10 cellular contexts compared by ENCODE assay signal in genomic region chr20:3716195-3716834, GRCh38. TPM values are rescaled to one million over a fixed set of nuclear protein-coding genes. Genes with fewer than 3 reads are reported as not detected.
DNase-seq lines count a peak whose midpoint lies in the region; ATAC-seq and TF ChIP-seq lines count a peak whose summit lies in the region.
"Had no signal": no experiment of that assay in that cellular context is flagged by ENCODE, and none has a peak within 500 bp of the region (broad histone marks: within the 10 kb centered on the region; RNA-seq: fewer than 3 reads in every experiment).

No MANE protein-coding gene starts in this region.

- peaks cover 13% of the 10 kb centered on the region for H3K27me3 Mint-ChIP-seq in CD8-positive, alpha-beta T cell (ENCODE audit: low read depth)
- peaks cover 69% of the 10 kb centered on the region for H3K27me3 Mint-ChIP-seq in stimulated activated memory B cell treated with anti-CD40 and anti-IgM and Interleukin-4, amounts not matched to agents 10 μg/mL and 1 μg/mL and 100 μg/mL, for 72 hours

- peak; percentile 36 for ATAC-seq in CD8-positive, alpha-beta T cell
- peak; percentile 58 for ATAC-seq in GM21447 (IDR thresholded peaks at IDR 0.05; ENCODE audit: unreplicated experiment)
- peak; percentile 54 for ATAC-seq in stimulated activated memory B cell treated with anti-CD40 and anti-IgM and Interleukin-4, amounts not matched to agents 10 μg/mL and 1 μg/mL and 100 μg/mL, for 72 hours
- no peak for ATAC-seq in GM19452 (IDR thresholded peaks at IDR 0.05; ENCODE audit: unreplicated experiment)

- intact Hi-C loops in CD8-positive, alpha-beta T cell (cut with DNase I, micrococcal nuclease) = loop anchor here in 1 of 2 experiments (1.0 to 2.0 kb wide), 2 partner anchors 139 to 368 kb away; no protein-coding TSS in a partner anchor

- H3K4me1 Mint-ChIP-seq in CD8-positive, alpha-beta T cell (ENCODE audit: low read depth) = no peaks in the 10 kb centered on the region
- peaks cover 8% of the 10 kb centered on the region for H3K4me1 Mint-ChIP-seq in stimulated activated memory B cell treated with anti-CD40 and anti-IgM and Interleukin-4, amounts not matched to agents 10 μg/mL and 1 μg/mL and 100 μg/mL, for 72 hours

- H3K4me3 Mint-ChIP-seq in CD8-positive, alpha-beta T cell = no peak overlapping the region
- H3K4me3 Mint-ChIP-seq in stimulated activated memory B cell treated with anti-CD40 and anti-IgM and Interleukin-4, amounts not matched to agents 10 μg/mL and 1 μg/mL and 100 μg/mL, for 72 hours = no peak overlapping the region

- in situ Hi-C loops in astrocyte of the cerebellum (cut with HindIII; ENCODE audit: low sequenced_read_pairs) = no loop called here

- no peak overlapping the region for H3K4me3 ChIP-seq in CD8-positive, alpha-beta T cell (ENCODE audit: low read depth, low read length)
- H3K4me3 ChIP-seq in astrocyte of the cerebellum (ENCODE audit: low read depth, low read length) = no peak overlapping the region
- H3K4me3 ChIP-seq: SK-N-MC had no signal

- H3K27me3 ChIP-seq in CD8-positive, alpha-beta T cell (ENCODE audit: insufficient read depth, low read length) = no peaks in the 10 kb centered on the region

- H3K27ac ChIP-seq in CD8-positive, alpha-beta T cell (ENCODE audit: low read depth, low read length) = no peak overlapping the region
- H3K27ac ChIP-seq: SK-N-MC had no signal

- H3K9me3 ChIP-seq in CD8-positive, alpha-beta T cell (ENCODE audit: low read length) = no peaks in the 10 kb centered on the region

- no peak overlapping the region for H3K27ac Mint-ChIP-seq in CD8-positive, alpha-beta T cell
- no peak overlapping the region for H3K27ac Mint-ChIP-seq in stimulated activated memory B cell treated with anti-CD40 and anti-IgM and Interleukin-4, amounts not matched to agents 10 μg/mL and 1 μg/mL and 100 μg/mL, for 72 hours

- H3K4me1 ChIP-seq in CD8-positive, alpha-beta T cell (ENCODE audit: insufficient read depth, low read length) = no peaks in the 10 kb centered on the region

- CTCF ChIA-PET in CD8-positive, alpha-beta T cell (lab: Charles Lee) = interaction anchor here (0.9 to 1.5 kb wide), 4 partner anchors 41 to 140 kb away, joined by 3 to 6 read pairs (median 4); no protein-coding TSS in a partner anchor

- H3K36me3 ChIP-seq in CD8-positive, alpha-beta T cell (ENCODE audit: insufficient read depth, low read length) = no peaks in the 10 kb centered on the region

- POLR2A ChIA-PET in CD8-positive, alpha-beta T cell (lab: Charles Lee) = no interaction called here

- H3K9me3 Mint-ChIP-seq in CD8-positive, alpha-beta T cell = no peaks in the 10 kb centered on the region
- no peaks in the 10 kb centered on the region for H3K9me3 Mint-ChIP-seq in stimulated activated memory B cell treated with anti-CD40 and anti-IgM and Interleukin-4, amounts not matched to agents 10 μg/mL and 1 μg/mL and 100 μg/mL, for 72 hours

- TF ChIP-seq CTCF in CD8-positive, alpha-beta T cell (IDR thresholded peaks at IDR 0.05) = peak; percentile 22
- TF ChIP-seq CTCF in astrocyte of the cerebellum (IDR thresholded peaks at IDR 0.05; ENCODE audit: low read depth, low read length, missing control alignments) = peak; percentile 87

- peak in 2 of 7 experiments; percentile 15 to 17 for DNase-seq in CD8-positive, alpha-beta T cell
- DNase-seq in NCI-H69 (lab: John Stamatoyannopoulos, UW) (peak; percentile 74), astrocyte of the cerebellum (ENCODE audit: low read depth) (no peak), iris pigment epithelial cell (ENCODE audit: low read depth) (peak; percentile 42), GF-D8 (lab: John Stamatoyannopoulos, UW) (no peak)

- no peaks in the 10 kb centered on the region for H3K36me3 Mint-ChIP-seq in CD8-positive, alpha-beta T cell
- H3K36me3 Mint-ChIP-seq in stimulated activated memory B cell treated with anti-CD40 and anti-IgM and Interleukin-4, amounts not matched to agents 10 μg/mL and 1 μg/mL and 100 μg/mL, for 72 hours = no peaks in the 10 kb centered on the region

RNA-seq across cellular contexts. Expression of gene SIGLEC1, which starts 3.9 kb away (rescaled TPM):
- total RNA-seq in CD8-positive, alpha-beta T cell = under 1 TPM; 0.05 to 0.06 TPM
- total RNA-seq: pulmonary artery endothelial cell had no signal

RNA-seq across cellular contexts. Expression of gene HSPA12B, which starts 16.2 kb away (rescaled TPM):
- total RNA-seq in CD8-positive, alpha-beta T cell = not detected

RNA-seq across cellular contexts. Expression of gene ADAM33, which starts 34.5 kb away (rescaled TPM):
- total RNA-seq in CD8-positive, alpha-beta T cell = not detected
- total RNA-seq: pulmonary artery endothelial cell had no signal

RNA-seq across cellular contexts. Expression of gene ADISSP, which starts 51.2 kb away (rescaled TPM):
- 10 to 100 TPM in 1 of 2 experiments, 1 to 10 TPM in 1; 9.6 to 10.7 TPM for total RNA-seq in CD8-positive, alpha-beta T cell

RNA-seq across cellular contexts. Expression of gene GFRA4, which starts 53.1 kb away (rescaled TPM):
- total RNA-seq in CD8-positive, alpha-beta T cell = not detected
- total RNA-seq: pulmonary artery endothelial cell had no signal

Comparison
In these comparisons a context has a peak if more than half of its experiments do, and no peak if none do; other contexts are left out.
1. DNase-seq: peak in NCI-H69 (single experiment) and iris pigment epithelial cell (single experiment); none in astrocyte of the cerebellum (single experiment) and GF-D8 (single experiment).